In genomic region chr16:2167081-2167638, GRCh38 we compare ENCODE assay signal across 25 cellular contexts. TPM values are rescaled to one million over a fixed set of nuclear protein-coding genes. Genes with fewer than 3 reads are reported as not detected.
DNase-seq lines count a peak whose midpoint lies in the region; ATAC-seq, FAIRE-seq and TF ChIP-seq lines count a peak whose summit lies in the region.
"Had no signal": no experiment of that assay in that cellular context is flagged by ENCODE, and none has a peak within 500 bp of the region (broad histone marks: within the 10 kb centered on the region; RNA-seq: fewer than 3 reads in every experiment).

No MANE protein-coding gene starts in this region.

- H3K4me3 ChIP-seq in BLaER1 = no peak overlapping the region
- H3K4me3 ChIP-seq in HepG2 (replicated peaks in 1 of 3; ENCODE audit: insufficient read depth in 1 of 3, low read depth in 2 of 3, low read length in 3 of 3) = no peak overlapping the region
- no peak overlapping the region for H3K4me3 ChIP-seq in small intestine (ENCODE audit: low read depth in 1 of 2, low read length in 2 of 2)
- H3K4me3 ChIP-seq: GM12878, GM23248 had no signal

- 0 out of 2 replicates have a peak overlapping the region, but pooled peaks have one; percentile 92 for H3K27ac ChIP-seq in BLaER1
- H3K27ac ChIP-seq in HepG2 (ENCODE audit: extremely low read length, insufficient read depth, low read length) = no peak overlapping the region
- peak overlapping the region in 1 of 2 donors; percentile 64 for H3K27ac ChIP-seq in small intestine (ENCODE audit: low read depth in 1 of 2, low read length in 1 of 2)
- H3K27ac ChIP-seq: 22Rv1, C4-2B, GM23248 had no signal

- POLR2A ChIA-PET in HepG2 (lab: Yijun Ruan, JAX) = interaction anchor here (2.2 to 2.9 kb wide), 2 partner anchors 10 to 12 kb away, joined by 8 to 12 read pairs; partner anchors contain the start of gene TRAF7
- POLR2A ChIA-PET in T-cell (lab: Charles Lee) = no interaction called here

- H3K27me3 Mint-ChIP-seq in activated T-helper 1 cell treated with anti-CD3 and anti-CD28 coated beads, Interleukin-12 subunit alpha, Interleukin-12 subunit beta, Interleukin-2, Interleukin-4 antibody, amounts not matched to agents 30 ng/mL and 10 ng/mL and 1 ng/mL, durations not matched to agents 14 hours and 24 hours and 36 hours (ENCODE audit: insufficient read depth) = no peaks in the 10 kb centered on the region
- H3K27me3 Mint-ChIP-seq in T-cell (no peaks in the 10 kb centered on the region), osteocyte (ENCODE audit: unreplicated experiment) (no peaks in the 10 kb centered on the region)
- H3K27me3 Mint-ChIP-seq: CD4-positive, alpha-beta T cell; CD8-positive, alpha-beta memory T cell had no signal

- no peaks in the 10 kb centered on the region for H3K27me3 ChIP-seq in BLaER1
- no peaks in the 10 kb centered on the region for H3K27me3 ChIP-seq in HepG2 (ENCODE audit: control insufficient read depth in 1 of 2, insufficient read depth in 2 of 2, low read length in 2 of 2)
- no peaks in the 10 kb centered on the region for H3K27me3 ChIP-seq in small intestine (ENCODE audit: control insufficient read depth in 2 of 2, insufficient read depth in 2 of 2, low read length in 2 of 2)
- H3K27me3 ChIP-seq: BE2C had no signal

- H3K9me3 ChIP-seq in BLaER1 = peaks cover 16% of the 10 kb centered on the region; the same call in 1 of the 2 replicates
- no peaks in the 10 kb centered on the region for H3K9me3 ChIP-seq in HepG2 (ENCODE audit: low read length)
- H3K9me3 ChIP-seq in small intestine (ENCODE audit: control insufficient read depth, low read depth) = no peaks in the 10 kb centered on the region
- H3K9me3 ChIP-seq: BE2C had no signal

- H3K36me3 ChIP-seq in BLaER1 (peaks cover 78% of the 10 kb centered on the region), HepG2 (replicated peaks in 1 of 2; ENCODE audit: control insufficient read depth in 1 of 2, insufficient read depth in 2 of 2, low read length in 2 of 2) (peaks cover 16 to 31% of the 10 kb centered on the region in 2 experiments; a peak in 3 of 5 replicates), small intestine (ENCODE audit: control insufficient read depth in 2 of 2, insufficient read depth in 2 of 2, low read length in 2 of 2) (peaks cover 1 to 5% of the 10 kb centered on the region in 2 donors)

- no peak overlapping the region for H3K4me3 Mint-ChIP-seq in activated T-helper 1 cell treated with anti-CD3 and anti-CD28 coated beads, Interleukin-12 subunit alpha, Interleukin-12 subunit beta, Interleukin-2, Interleukin-4 antibody, amounts not matched to agents 30 ng/mL and 10 ng/mL and 1 ng/mL, durations not matched to agents 14 hours and 24 hours and 36 hours
- H3K4me3 Mint-ChIP-seq in T-cell = no peak overlapping the region
- H3K4me3 Mint-ChIP-seq in osteocyte (ENCODE audit: unreplicated experiment) = no peak overlapping the region
- H3K4me3 Mint-ChIP-seq: CD4-positive, alpha-beta T cell; CD8-positive, alpha-beta memory T cell had no signal

- H3K9ac ChIP-seq in BLaER1 (peak overlapping the region; percentile 80; the same call in 1 of the 2 replicates), HepG2 (ENCODE audit: insufficient read depth, low read depth, low read length) (no peak overlapping the region)
- H3K9ac ChIP-seq: GM23248 had no signal

- H2AFZ ChIP-seq in HepG2 (ENCODE audit: low read length) = no peak overlapping the region
- H2AFZ ChIP-seq: GM23248 had no signal

- H3K4me1 Mint-ChIP-seq in activated T-helper 1 cell treated with anti-CD3 and anti-CD28 coated beads, Interleukin-12 subunit alpha, Interleukin-12 subunit beta, Interleukin-2, Interleukin-4 antibody, amounts not matched to agents 30 ng/mL and 10 ng/mL and 1 ng/mL, durations not matched to agents 14 hours and 24 hours and 36 hours (ENCODE audit: low read depth) = no peaks in the 10 kb centered on the region
- H3K4me1 Mint-ChIP-seq in T-cell = peaks cover 0 to 3% (median 2%) of the 10 kb centered on the region in 3 donors
- peaks cover 3% of the 10 kb centered on the region for H3K4me1 Mint-ChIP-seq in osteocyte (ENCODE audit: unreplicated experiment)

- no peak for FAIRE-seq in HepG2 (lab: Jason Lieb, UNC)
- FAIRE-seq in small intestine (lab: Jason Lieb, UNC) = no peak
- FAIRE-seq: A204.1, D721Med, GM12878, GM19239, H1 had no signal

- in situ Hi-C loops in HepG2 (cut with HindIII; ENCODE audit: extremely low pct_ligation_motif_present, low pct_unique_long_range_greater_than_20kb) = no loop called here

- H3K4me2 ChIP-seq in BLaER1 (no peak overlapping the region), HepG2 (ENCODE audit: low read depth, low read length) (no peak overlapping the region)

- TF ChIP-seq EP300 in HepG2 (IDR thresholded peaks at IDR 0.05; ENCODE audit: low read depth in 2 of 2, low read length in 2 of 2) (no peak), HepG2 (CRISPR knock-in tag; IDR thresholded peaks at IDR 0.05; ENCODE audit: borderline replicate concordance) (no peak)

- TF ChIP-seq CTCF in HepG2 (CRISPR knock-in tag; IDR thresholded peaks at IDR 0.05) (no peak), osteocyte (IDR thresholded peaks at IDR 0.05) (no peak)

- peaks cover 86% of the 10 kb centered on the region for H4K20me1 ChIP-seq in BLaER1
- peaks cover 3% of the 10 kb centered on the region; the same call in 1 of the 2 replicates for H4K20me1 ChIP-seq in HepG2 (ENCODE audit: insufficient read depth, low read length)

- CTCF ChIA-PET in HepG2 (lab: Yijun Ruan, JAX; ENCODE audit: low intra/inter-chr PET ratio, low total read pairs) = no interaction called here
- CTCF ChIA-PET in T-cell (lab: Charles Lee) = no interaction called here

- DNase-seq in activated T-helper 1 cell treated with anti-CD3 and anti-CD28 coated beads, Interleukin-12 subunit alpha, Interleukin-12 subunit beta, Interleukin-2, Interleukin-4 antibody, amounts not matched to agents 30 ng/mL and 10 ng/mL and 1 ng/mL, durations not matched to agents 14 hours and 24 hours and 36 hours (ENCODE audit: low spot score) = no peak
- no peak for DNase-seq in HepG2 (ENCODE audit: low spot score)
- peak; percentile 52 for DNase-seq in small intestine
- no peak for DNase-seq in NCI-H2107 treated with DMSO at 0.1 percent for 48 hours (lab: John Stamatoyannopoulos, UW; ENCODE audit: unreplicated experiment)
- DNase-seq in NCI-H748 (lab: John Stamatoyannopoulos, UW; ENCODE audit: unreplicated experiment) = no peak
- DNase-seq in T-cell = no peak
- DNase-seq in osteocyte (ENCODE audit: extremely low spot score, unreplicated experiment) = no peak
- DNase-seq: BE2C; CD4-positive, alpha-beta T cell; CD8-positive, alpha-beta memory T cell; DMS 273 treated with DMSO at 0.1 percent for 48 hours; DMS79; EL; GDM1; GM23248; H7; HCEC 1CT had no signal

- TF ChIP-seq POLR2A in HepG2 (IDR thresholded peaks at IDR 0.05; ENCODE audit: insufficient read depth in 1 of 2, low read depth in 2 of 2, low read length in 2 of 2) = no peak

- WGBS in HepG2 (ENCODE audit: low lambda C conversion rate) = 95% methylated on average over 11 of the region's 18 CpGs
- WGBS in small intestine, 3 donors = 30 to 71% (median 51%) methylated on average over 17 to 18 of the region's 18 CpGs

- no peaks in the 10 kb centered on the region for H3K9me3 Mint-ChIP-seq in activated T-helper 1 cell treated with anti-CD3 and anti-CD28 coated beads, Interleukin-12 subunit alpha, Interleukin-12 subunit beta, Interleukin-2, Interleukin-4 antibody, amounts not matched to agents 30 ng/mL and 10 ng/mL and 1 ng/mL, durations not matched to agents 14 hours and 24 hours and 36 hours
- no peaks in the 10 kb centered on the region for H3K9me3 Mint-ChIP-seq in T-cell
- no peaks in the 10 kb centered on the region for H3K9me3 Mint-ChIP-seq in osteocyte (ENCODE audit: unreplicated experiment)
- H3K9me3 Mint-ChIP-seq: CD4-positive, alpha-beta T cell; CD8-positive, alpha-beta memory T cell had no signal

- H3K4me1 ChIP-seq in BLaER1 (peaks cover 64% of the 10 kb centered on the region), HepG2 (ENCODE audit: insufficient read depth, low read length) (peaks cover 36% of the 10 kb centered on the region), small intestine (ENCODE audit: control insufficient read depth in 2 of 2, insufficient read depth in 1 of 2, low read depth in 1 of 2, low read length in 1 of 2) (peaks cover 4 to 13% of the 10 kb centered on the region in 2 donors)
- H3K4me1 ChIP-seq: BE2C had no signal

- intact Hi-C loops in activated T-helper 1 cell treated with anti-CD3 and anti-CD28 coated beads, Interleukin-12 subunit alpha, Interleukin-12 subunit beta, Interleukin-2, Interleukin-4 antibody, amounts not matched to agents 30 ng/mL and 10 ng/mL and 1 ng/mL, durations not matched to agents 14 hours and 24 hours and 36 hours (cut with micrococcal nuclease) = no loop called here
- intact Hi-C loops in HepG2 (cut with micrococcal nuclease; ENCODE audit: unreplicated experiment) = no loop called here

- peaks cover 5% of the 10 kb centered on the region for H3K36me3 Mint-ChIP-seq in activated T-helper 1 cell treated with anti-CD3 and anti-CD28 coated beads, Interleukin-12 subunit alpha, Interleukin-12 subunit beta, Interleukin-2, Interleukin-4 antibody, amounts not matched to agents 30 ng/mL and 10 ng/mL and 1 ng/mL, durations not matched to agents 14 hours and 24 hours and 36 hours (ENCODE audit: low read depth)
- peaks cover 3% of the 10 kb centered on the region for H3K36me3 Mint-ChIP-seq in T-cell
- peaks cover 10% of the 10 kb centered on the region for H3K36me3 Mint-ChIP-seq in osteocyte (ENCODE audit: unreplicated experiment)

- H3K79me2 ChIP-seq in HepG2 (ENCODE audit: insufficient read depth, low read length) = peaks cover 14% of the 10 kb centered on the region

- H3K27ac Mint-ChIP-seq in activated T-helper 1 cell treated with anti-CD3 and anti-CD28 coated beads, Interleukin-12 subunit alpha, Interleukin-12 subunit beta, Interleukin-2, Interleukin-4 antibody, amounts not matched to agents 30 ng/mL and 10 ng/mL and 1 ng/mL, durations not matched to agents 14 hours and 24 hours and 36 hours = peak overlapping the region; percentile 23
- H3K27ac Mint-ChIP-seq in T-cell (no peak overlapping the region), osteocyte (ENCODE audit: unreplicated experiment) (no peak overlapping the region)
- H3K27ac Mint-ChIP-seq: CD4-positive, alpha-beta T cell had no signal

- BruUV-seq in HepG2 (replicated peaks; lab: Mats Ljungman, UMichigan) = no TSS peak

- no peak for ATAC-seq in HepG2
- no peak for ATAC-seq in T-cell (replicated peaks in 1 of 4)
- ATAC-seq: GM12878 had no signal

- no peak for TF ChIP-seq RAD21 in HepG2 (CRISPR knock-in tag; IDR thresholded peaks at IDR 0.05)

RNA-seq across cellular contexts. Expression of gene TRAF7, which starts 11.6 kb away (rescaled TPM):
- 70.4 and 73.1 TPM in 2 replicates for total RNA-seq in activated T-helper 1 cell treated with anti-CD3 and anti-CD28 coated beads, Interleukin-12 subunit alpha, Interleukin-12 subunit beta, Interleukin-2, Interleukin-4 antibody, amounts not matched to agents 30 ng/mL and 10 ng/mL and 1 ng/mL, durations not matched to agents 14 hours and 24 hours and 36 hours
- total RNA-seq in HepG2 (2016; rRNA removed; fragmentation: Illumina TruSeq; extraction: Trizol) (40.3 and 47.9 TPM in 2 replicates), T-cell (10 to 100 TPM; 25.6 to 54.3 (median 43.9) TPM), osteocyte (78.1 and 84.9 TPM in 2 replicates)
- 34.6 and 39.0 TPM in 2 replicates for total RNA-seq in HepG2 (2016; cell fraction: cytosol; rRNA removed; fragmentation: Illumina TruSeq; extraction: Trizol; ENCODE audit: low read depth)
- total RNA-seq in HepG2 (2016; cell fraction: insoluble cytoplasmic fraction; rRNA removed; fragmentation: Illumina TruSeq; extraction: Trizol) = 37.7 and 45.9 TPM in 2 replicates
- total RNA-seq in HepG2 (2016; cell fraction: membrane; rRNA removed; fragmentation: Illumina TruSeq; extraction: Trizol) = 86.6 and 88.7 TPM in 2 replicates
- 27.8 and 32.2 TPM in 2 replicates for total RNA-seq in HepG2 (2016; cell fraction: nucleus; rRNA removed; fragmentation: Illumina TruSeq; extraction: Trizol)
- polyA plus RNA-seq in HepG2 (2011; rRNA removed) (65.6 and 67.9 TPM in 2 replicates), small intestine (10 to 100 TPM; 47.6 to 73.4 (median 64.9) TPM)
- polyA plus RNA-seq in HepG2 (2011; cell fraction: cytosol; rRNA removed) = 42.1 and 56.2 TPM in 2 replicates
- polyA plus RNA-seq in HepG2 (2011; cell fraction: nucleus; rRNA removed) = 119 and 145 TPM in 2 replicates
- polyA plus RNA-seq in HepG2 (2012) = 36.5 and 51.9 TPM in 2 replicates
- polyA plus RNA-seq in HepG2 (2016; cell fraction: cytosol; fragmentation: Illumina TruSeq; extraction: Trizol; ENCODE audit: low read depth) = 64.8 and 68.7 TPM in 2 replicates
- 43.6 and 56.9 TPM in 2 replicates for polyA plus RNA-seq in HepG2 (2016; cell fraction: insoluble cytoplasmic fraction; fragmentation: Illumina TruSeq; extraction: Trizol; ENCODE audit: low read depth)
- polyA plus RNA-seq in HepG2 (2016; cell fraction: membrane; fragmentation: Illumina TruSeq; extraction: Trizol; ENCODE audit: low read depth) = 91.9 and 99.7 TPM in 2 replicates
- polyA plus RNA-seq in HepG2 (2016; cell fraction: nucleus; fragmentation: Illumina TruSeq; extraction: Trizol; ENCODE audit: insufficient read depth, low read depth) = 74.4 and 76.4 TPM in 2 replicates
- polyA minus RNA-seq in HepG2 (2011; rRNA and poly(A)+ RNA removed; ENCODE audit: low replicate concordance) = 81.3 and 108 TPM in 2 replicates
- 41.1 and 51.4 TPM in 2 replicates for polyA minus RNA-seq in HepG2 (2011; cell fraction: cytosol; rRNA and poly(A)+ RNA removed)
- polyA minus RNA-seq in HepG2 (2011; cell fraction: nucleus; rRNA and poly(A)+ RNA removed) = 18.5 and 21.0 TPM in 2 replicates

RNA-seq across cellular contexts. Expression of gene RAB26, which starts 18.7 kb away (rescaled TPM):
- total RNA-seq in activated T-helper 1 cell treated with anti-CD3 and anti-CD28 coated beads, Interleukin-12 subunit alpha, Interleukin-12 subunit beta, Interleukin-2, Interleukin-4 antibody, amounts not matched to agents 30 ng/mL and 10 ng/mL and 1 ng/mL, durations not matched to agents 14 hours and 24 hours and 36 hours = 0.24 and 0.70 TPM in 2 replicates
- 0.45 and 0.86 TPM in 2 replicates for total RNA-seq in HepG2 (2016; rRNA removed; fragmentation: Illumina TruSeq; extraction: Trizol)
- 1.2 and 1.4 TPM in 2 replicates for total RNA-seq in HepG2 (2016; cell fraction: cytosol; rRNA removed; fragmentation: Illumina TruSeq; extraction: Trizol; ENCODE audit: low read depth)
- 0.62 and 1.3 TPM in 2 replicates for total RNA-seq in HepG2 (2016; cell fraction: insoluble cytoplasmic fraction; rRNA removed; fragmentation: Illumina TruSeq; extraction: Trizol)
- 0.96 and 1.9 TPM in 2 replicates for total RNA-seq in HepG2 (2016; cell fraction: membrane; rRNA removed; fragmentation: Illumina TruSeq; extraction: Trizol)
- total RNA-seq in HepG2 (2016; cell fraction: nucleus; rRNA removed; fragmentation: Illumina TruSeq; extraction: Trizol) = 1.0 and 1.6 TPM in 2 replicates
- polyA plus RNA-seq in HepG2 (2011; rRNA removed) = 3.6 and 3.7 TPM in 2 replicates
- polyA plus RNA-seq in HepG2 (2011; cell fraction: cytosol; rRNA removed) = 2.2 and 3.4 TPM in 2 replicates
- 20.4 and 21.0 TPM in 2 replicates for polyA plus RNA-seq in HepG2 (2011; cell fraction: nucleus; rRNA removed)
- 2.3 and 3.3 TPM in 2 replicates for polyA plus RNA-seq in HepG2 (2012)
- polyA plus RNA-seq in HepG2 (2016; cell fraction: cytosol; fragmentation: Illumina TruSeq; extraction: Trizol; ENCODE audit: low read depth) = 2.1 and 2.3 TPM in 2 replicates
- polyA plus RNA-seq in HepG2 (2016; cell fraction: insoluble cytoplasmic fraction; fragmentation: Illumina TruSeq; extraction: Trizol; ENCODE audit: low read depth) = 0.92 and 1.1 TPM in 2 replicates
- polyA plus RNA-seq in HepG2 (2016; cell fraction: membrane; fragmentation: Illumina TruSeq; extraction: Trizol; ENCODE audit: low read depth) = 1.9 and 2.3 TPM in 2 replicates
- 3.2 and 3.9 TPM in 2 replicates for polyA plus RNA-seq in HepG2 (2016; cell fraction: nucleus; fragmentation: Illumina TruSeq; extraction: Trizol; ENCODE audit: insufficient read depth, low read depth)
- polyA minus RNA-seq in HepG2 (2011; rRNA and poly(A)+ RNA removed; ENCODE audit: low replicate concordance) = 6.5 and 7.6 TPM in 2 replicates
- 0.79 TPM in 1 of 2 replicates, not detected in the other for polyA minus RNA-seq in HepG2 (2011; cell fraction: cytosol; rRNA and poly(A)+ RNA removed)
- polyA minus RNA-seq in HepG2 (2011; cell fraction: nucleus; rRNA and poly(A)+ RNA removed) = 0.90 and 1.2 TPM in 2 replicates
- 10 to 100 TPM; 11.9 to 31.9 (median 28.0) TPM for polyA plus RNA-seq in small intestine
- total RNA-seq in T-cell = under 1 TPM in 2 of 5 donors, not detected in 3; 0.19 to 0.66 TPM
- total RNA-seq in osteocyte = 2.0 and 3.4 TPM in 2 replicates
- total RNA-seq: CD4-positive, alpha-beta T cell; GM23248 had no signal

RNA-seq across cellular contexts. Expression of gene CASKIN1, which starts 29.2 kb away (rescaled TPM):
- total RNA-seq in activated T-helper 1 cell treated with anti-CD3 and anti-CD28 coated beads, Interleukin-12 subunit alpha, Interleukin-12 subunit beta, Interleukin-2, Interleukin-4 antibody, amounts not matched to agents 30 ng/mL and 10 ng/mL and 1 ng/mL, durations not matched to agents 14 hours and 24 hours and 36 hours = 1.0 and 1.2 TPM in 2 replicates
- total RNA-seq in HepG2 (2016; rRNA removed; fragmentation: Illumina TruSeq; extraction: Trizol) (1.2 and 1.4 TPM in 2 replicates), T-cell (under 1 TPM in 2 of 5 donors, not detected in 3; 0.06 to 0.47 TPM), osteocyte (2.4 and 3.7 TPM in 2 replicates)
- 0.20 and 2.1 TPM in 2 replicates for total RNA-seq in HepG2 (2016; cell fraction: cytosol; rRNA removed; fragmentation: Illumina TruSeq; extraction: Trizol; ENCODE audit: low read depth)
- 0.56 and 0.91 TPM in 2 replicates for total RNA-seq in HepG2 (2016; cell fraction: insoluble cytoplasmic fraction; rRNA removed; fragmentation: Illumina TruSeq; extraction: Trizol)
- total RNA-seq in HepG2 (2016; cell fraction: membrane; rRNA removed; fragmentation: Illumina TruSeq; extraction: Trizol) = 0.65 and 0.76 TPM in 2 replicates
- total RNA-seq in HepG2 (2016; cell fraction: nucleus; rRNA removed; fragmentation: Illumina TruSeq; extraction: Trizol) = 0.65 and 1.9 TPM in 2 replicates
- polyA plus RNA-seq in HepG2 (2011; rRNA removed) (2.2 and 9.4 TPM in 2 replicates), small intestine (1 to 10 TPM in 1 of 3 donors, under 1 TPM in 2; 0.27 to 1.1 (median 0.66) TPM)
- polyA plus RNA-seq in HepG2 (2011; cell fraction: cytosol; rRNA removed) = 0.65 and 1.0 TPM in 2 replicates
- 13.6 and 21.2 TPM in 2 replicates for polyA plus RNA-seq in HepG2 (2011; cell fraction: nucleus; rRNA removed)
- 2.3 and 3.3 TPM in 2 replicates for polyA plus RNA-seq in HepG2 (2012)
- 0.10 TPM in 2 replicates for polyA plus RNA-seq in HepG2 (2016; cell fraction: cytosol; fragmentation: Illumina TruSeq; extraction: Trizol; ENCODE audit: low read depth)
- 0.49 and 0.81 TPM in 2 replicates for polyA plus RNA-seq in HepG2 (2016; cell fraction: insoluble cytoplasmic fraction; fragmentation: Illumina TruSeq; extraction: Trizol; ENCODE audit: low read depth)
- polyA plus RNA-seq in HepG2 (2016; cell fraction: membrane; fragmentation: Illumina TruSeq; extraction: Trizol; ENCODE audit: low read depth) = 0.34 and 0.36 TPM in 2 replicates
- 4.1 and 6.3 TPM in 2 replicates for polyA plus RNA-seq in HepG2 (2016; cell fraction: nucleus; fragmentation: Illumina TruSeq; extraction: Trizol; ENCODE audit: insufficient read depth, low read depth)
- 4.0 TPM in 1 of 2 replicates, not detected in the other for polyA minus RNA-seq in HepG2 (2011; rRNA and poly(A)+ RNA removed; ENCODE audit: low replicate concordance)
- 0.88 and 1.8 TPM in 2 replicates for polyA minus RNA-seq in HepG2 (2011; cell fraction: cytosol; rRNA and poly(A)+ RNA removed)
- polyA minus RNA-seq in HepG2 (2011; cell fraction: nucleus; rRNA and poly(A)+ RNA removed) = 1.5 and 2.7 TPM in 2 replicates
- total RNA-seq: GM23248 had no signal
- polyA plus RNA-seq: CD8-positive, alpha-beta memory T cell; GM23248 had no signal

RNA-seq across cellular contexts. Expression of gene PKD1, which starts 31.5 kb away (rescaled TPM):
- total RNA-seq in activated T-helper 1 cell treated with anti-CD3 and anti-CD28 coated beads, Interleukin-12 subunit alpha, Interleukin-12 subunit beta, Interleukin-2, Interleukin-4 antibody, amounts not matched to agents 30 ng/mL and 10 ng/mL and 1 ng/mL, durations not matched to agents 14 hours and 24 hours and 36 hours = 92.5 and 104 TPM in 2 replicates
- total RNA-seq in HepG2 (2016; rRNA removed; fragmentation: Illumina TruSeq; extraction: Trizol) (9.1 and 22.1 TPM in 2 replicates), T-cell (100 to 1,000 TPM in 4 of 5 donors, 10 to 100 TPM in 1; 99.4 to 152 (median 137) TPM), osteocyte (169 and 188 TPM in 2 replicates)
- 14.9 and 15.2 TPM in 2 replicates for total RNA-seq in HepG2 (2016; cell fraction: cytosol; rRNA removed; fragmentation: Illumina TruSeq; extraction: Trizol; ENCODE audit: low read depth)
- total RNA-seq in HepG2 (2016; cell fraction: insoluble cytoplasmic fraction; rRNA removed; fragmentation: Illumina TruSeq; extraction: Trizol) = 6.6 and 20.8 TPM in 2 replicates
- 10.1 and 11.4 TPM in 2 replicates for total RNA-seq in HepG2 (2016; cell fraction: membrane; rRNA removed; fragmentation: Illumina TruSeq; extraction: Trizol)
- 26.8 and 33.4 TPM in 2 replicates for total RNA-seq in HepG2 (2016; cell fraction: nucleus; rRNA removed; fragmentation: Illumina TruSeq; extraction: Trizol)
- polyA plus RNA-seq in HepG2 (2011; rRNA removed) (23.0 and 40.7 TPM in 2 replicates), small intestine (10 to 100 TPM; 10.5 to 41.2 (median 12.2) TPM)
- polyA plus RNA-seq in HepG2 (2011; cell fraction: cytosol; rRNA removed) = 18.3 and 19.9 TPM in 2 replicates
- polyA plus RNA-seq in HepG2 (2011; cell fraction: nucleus; rRNA removed) = 410 and 565 TPM in 2 replicates
- 20.8 and 52.6 TPM in 2 replicates for polyA plus RNA-seq in HepG2 (2012)
- polyA plus RNA-seq in HepG2 (2016; cell fraction: cytosol; fragmentation: Illumina TruSeq; extraction: Trizol; ENCODE audit: low read depth) = 0.90 and 0.96 TPM in 2 replicates
- 6.2 and 8.3 TPM in 2 replicates for polyA plus RNA-seq in HepG2 (2016; cell fraction: insoluble cytoplasmic fraction; fragmentation: Illumina TruSeq; extraction: Trizol; ENCODE audit: low read depth)
- polyA plus RNA-seq in HepG2 (2016; cell fraction: membrane; fragmentation: Illumina TruSeq; extraction: Trizol; ENCODE audit: low read depth) = 1.6 TPM in 2 replicates
- polyA plus RNA-seq in HepG2 (2016; cell fraction: nucleus; fragmentation: Illumina TruSeq; extraction: Trizol; ENCODE audit: insufficient read depth, low read depth) = 86.8 and 102 TPM in 2 replicates
- 24.5 and 75.7 TPM in 2 replicates for polyA minus RNA-seq in HepG2 (2011; rRNA and poly(A)+ RNA removed; ENCODE audit: low replicate concordance)
- polyA minus RNA-seq in HepG2 (2011; cell fraction: cytosol; rRNA and poly(A)+ RNA removed) = 24.3 and 34.5 TPM in 2 replicates
- 72.0 and 84.2 TPM in 2 replicates for polyA minus RNA-seq in HepG2 (2011; cell fraction: nucleus; rRNA and poly(A)+ RNA removed)

RNA-seq across cellular contexts. Expression of gene MLST8, which starts 38.1 kb away (rescaled TPM):
- total RNA-seq in activated T-helper 1 cell treated with anti-CD3 and anti-CD28 coated beads, Interleukin-12 subunit alpha, Interleukin-12 subunit beta, Interleukin-2, Interleukin-4 antibody, amounts not matched to agents 30 ng/mL and 10 ng/mL and 1 ng/mL, durations not matched to agents 14 hours and 24 hours and 36 hours = 57.0 and 61.9 TPM in 2 replicates
- 25.2 and 30.8 TPM in 2 replicates for total RNA-seq in HepG2 (2016; rRNA removed; fragmentation: Illumina TruSeq; extraction: Trizol)
- 66.8 and 68.3 TPM in 2 replicates for total RNA-seq in HepG2 (2016; cell fraction: cytosol; rRNA removed; fragmentation: Illumina TruSeq; extraction: Trizol; ENCODE audit: low read depth)
- total RNA-seq in HepG2 (2016; cell fraction: insoluble cytoplasmic fraction; rRNA removed; fragmentation: Illumina TruSeq; extraction: Trizol) = 24.8 and 34.9 TPM in 2 replicates
- total RNA-seq in HepG2 (2016; cell fraction: membrane; rRNA removed; fragmentation: Illumina TruSeq; extraction: Trizol) = 73.3 and 82.0 TPM in 2 replicates
- 20.0 and 20.9 TPM in 2 replicates for total RNA-seq in HepG2 (2016; cell fraction: nucleus; rRNA removed; fragmentation: Illumina TruSeq; extraction: Trizol)
- 70.9 and 72.7 TPM in 2 replicates for polyA plus RNA-seq in HepG2 (2011; rRNA removed)
- 88.3 and 159 TPM in 2 replicates for polyA plus RNA-seq in HepG2 (2011; cell fraction: cytosol; rRNA removed)
- 109 and 133 TPM in 2 replicates for polyA plus RNA-seq in HepG2 (2011; cell fraction: nucleus; rRNA removed)
- 26.5 and 34.3 TPM in 2 replicates for polyA plus RNA-seq in HepG2 (2012)
- polyA plus RNA-seq in HepG2 (2016; cell fraction: cytosol; fragmentation: Illumina TruSeq; extraction: Trizol; ENCODE audit: low read depth) = 136 and 139 TPM in 2 replicates
- polyA plus RNA-seq in HepG2 (2016; cell fraction: insoluble cytoplasmic fraction; fragmentation: Illumina TruSeq; extraction: Trizol; ENCODE audit: low read depth) = 45.5 and 48.4 TPM in 2 replicates
- 121 and 123 TPM in 2 replicates for polyA plus RNA-seq in HepG2 (2016; cell fraction: membrane; fragmentation: Illumina TruSeq; extraction: Trizol; ENCODE audit: low read depth)
- polyA plus RNA-seq in HepG2 (2016; cell fraction: nucleus; fragmentation: Illumina TruSeq; extraction: Trizol; ENCODE audit: insufficient read depth, low read depth) = 52.7 and 57.3 TPM in 2 replicates
- 111 and 121 TPM in 2 replicates for polyA minus RNA-seq in HepG2 (2011; rRNA and poly(A)+ RNA removed; ENCODE audit: low replicate concordance)
- polyA minus RNA-seq in HepG2 (2011; cell fraction: cytosol; rRNA and poly(A)+ RNA removed) = 30.5 and 31.0 TPM in 2 replicates
- 41.5 and 46.5 TPM in 2 replicates for polyA minus RNA-seq in HepG2 (2011; cell fraction: nucleus; rRNA and poly(A)+ RNA removed)
- polyA plus RNA-seq in small intestine = 10 to 100 TPM; 61.9 to 68.7 (median 63.5) TPM
- total RNA-seq in T-cell = 10 to 100 TPM; 26.2 to 32.5 (median 30.2) TPM
- total RNA-seq in osteocyte = 57.6 and 60.2 TPM in 2 replicates
